In genomic region chr13:28657784-28658538, GRCh38 we compare ENCODE assay signal across 8 cellular contexts. TPM values are rescaled to one million over a fixed set of nuclear protein-coding genes. Genes with fewer than 3 reads are reported as not detected.
DNase-seq lines count a peak whose midpoint lies in the region; ATAC-seq, FAIRE-seq and TF ChIP-seq lines count a peak whose summit lies in the region.

No MANE protein-coding gene starts in this region.

- no peak overlapping the region for H2BK12ac ChIP-seq in H1 (ENCODE audit: low read depth, low read length)

- H3K23me2 ChIP-seq in H1 (ENCODE audit: low read depth, low read length): no peaks in the 10 kb centered on the region

- H3K27ac ChIP-seq in RWPE2 (ENCODE audit: poor library complexity, severe bottlenecking) (peak overlapping the region; percentile 53), H1 (ENCODE audit: low read depth, low read length) (no peak overlapping the region; the same call in 1 of the 2 replicates)

- ATAC-seq in RWPE2 (ENCODE audit: low read depth) (no peak), HG03354 (IDR thresholded peaks at IDR 0.05; ENCODE audit: poor library complexity, severe bottlenecking, unreplicated experiment) (no peak)

- H3K27me3 Mint-ChIP-seq in activated naive CD4-positive, alpha-beta T cell treated with anti-CD3 and anti-CD28 coated beads for 36 hours (ENCODE audit: low read depth): no peaks in the 10 kb centered on the region

- H3K36me3 Mint-ChIP-seq in activated naive CD4-positive, alpha-beta T cell treated with anti-CD3 and anti-CD28 coated beads for 36 hours (ENCODE audit: low read depth): peaks cover 32% of the 10 kb centered on the region

- no peak overlapping the region for H3K23ac ChIP-seq in H1 (ENCODE audit: insufficient read length)

- TF ChIP-seq CTCF in RWPE2 (IDR thresholded peaks at IDR 0.05; ENCODE audit: poor library complexity, severe bottlenecking) (peak; percentile 4), H1 (IDR thresholded peaks at IDR 0.05; ENCODE audit: control extremely low read depth in 1 of 3, insufficient read depth in 1 of 3, low read depth in 1 of 3, low read length in 3 of 3) (no peak)

- CTCF ChIA-PET in activated naive CD4-positive, alpha-beta T cell treated with anti-CD3 and anti-CD28 coated beads for 36 hours (lab: Charles Lee): no interaction called here
- CTCF ChIA-PET in H1 (lab: Charles Lee; ENCODE audit: partially characterized antibody): interaction anchor here (0.8 to 2.8 kb wide), 7 partner anchors 12 to 261 kb away, joined by 3 to 11 read pairs (median 4); no protein-coding TSS in a partner anchor

- peak overlapping the region; percentile 86 for H3K4me3 ChIP-seq in RWPE2 (ENCODE audit: severe bottlenecking)
- peak overlapping the region; percentile 93 to 99 (median 95) for H3K4me3 ChIP-seq in H1 (ENCODE audit: extremely low read depth in 1 of 4, insufficient read depth in 2 of 4, low read depth in 3 of 4, low read length in 4 of 4)

- no peak for TF ChIP-seq EP300 in H1 (IDR thresholded peaks at IDR 0.05; ENCODE audit: borderline replicate concordance in 1 of 2, low read depth in 2 of 2, low read length in 2 of 2)

- no peak overlapping the region for H3K4ac ChIP-seq in H1 (replicated peaks; ENCODE audit: insufficient read length, low read depth, low read length)

- no peak for FAIRE-seq in H1 (lab: Jason Lieb, UNC)

- H2BK5ac ChIP-seq in H1 (ENCODE audit: low read depth, low read length): no peak overlapping the region

- TF ChIP-seq POLR2A in H1 (IDR thresholded peaks at IDR 0.05; ENCODE audit: control extremely low read depth in 1 of 2, low read depth in 2 of 2, low read length in 2 of 2): no peak

- H3K36me3 ChIP-seq in RWPE2 (ENCODE audit: low read depth) (peaks cover 40% of the 10 kb centered on the region), H1 (ENCODE audit: control insufficient read depth in 2 of 4, insufficient read depth in 4 of 4, low read length in 3 of 4) (peaks cover 7 to 9% (median 7%) of the 10 kb centered on the region in 4 experiments)

- H3K14ac ChIP-seq in H1 (ENCODE audit: insufficient read length): no peak overlapping the region

- H2AK5ac ChIP-seq in H1 (ENCODE audit: low read depth, low read length): no peak overlapping the region

- peaks cover 56% of the 10 kb centered on the region for H3K4me1 Mint-ChIP-seq in activated naive CD4-positive, alpha-beta T cell treated with anti-CD3 and anti-CD28 coated beads for 36 hours (ENCODE audit: low read depth)

- intact Hi-C loops in activated naive CD4-positive, alpha-beta T cell treated with anti-CD3 and anti-CD28 coated beads for 36 hours (cut with micrococcal nuclease): loop anchor here (5.0 to 10.0 kb wide), 3 partner anchors 937 to 1233 kb away; partner anchors contain the start of genes GTF3A, LNX2, POLR1D and SLC7A1

- no peak overlapping the region for H2BK15ac ChIP-seq in H1 (ENCODE audit: low read length)

- no peak overlapping the region for H4K5ac ChIP-seq in H1 (ENCODE audit: insufficient read length, low read depth, low read length)

- no peak overlapping the region for H2AFZ ChIP-seq in H1 (ENCODE audit: low read length)

- H3K4me2 ChIP-seq in H1 (ENCODE audit: insufficient read depth in 1 of 2, low read depth in 2 of 2, low read length in 2 of 2): peak overlapping the region; percentile 80 to 82

- peak overlapping the region; percentile 98 for H3K27ac Mint-ChIP-seq in activated naive CD4-positive, alpha-beta T cell treated with anti-CD3 and anti-CD28 coated beads for 36 hours

- H3K9me3 ChIP-seq in RWPE2 (ENCODE audit: severe bottlenecking) (no peaks in the 10 kb centered on the region), H1 (ENCODE audit: insufficient read depth in 2 of 2, low read depth in 1 of 2, low read length in 1 of 2) (no peaks in the 10 kb centered on the region)

- peaks cover 22 to 72% of the 10 kb centered on the region in 2 experiments for H3K79me2 ChIP-seq in H1 (ENCODE audit: control insufficient read depth in 1 of 2, insufficient read depth in 2 of 2, low read length in 2 of 2)

- no peak overlapping the region for H2BK120ac ChIP-seq in H1 (replicated peaks; ENCODE audit: low read depth, low read length)

- H4K20me1 ChIP-seq in H1 (replicated peaks in 1 of 2; ENCODE audit: control insufficient read depth in 1 of 2, insufficient read depth in 2 of 2, low read length in 2 of 2): peaks cover 4 to 5% of the 10 kb centered on the region in 2 experiments

- no peak overlapping the region for H3K18ac ChIP-seq in H1 (ENCODE audit: extremely low read depth, low read length)

- H3K56ac ChIP-seq in H1 (replicated peaks; ENCODE audit: insufficient read length, low read depth, low read length): no peak overlapping the region

- peak overlapping the region; percentile 63 to 93 (median 72) for H3K9ac ChIP-seq in H1 (replicated peaks in 1 of 4; ENCODE audit: extremely low read depth in 1 of 4, low read depth in 3 of 4, low read length in 3 of 4)

- H3K9me3 Mint-ChIP-seq in activated naive CD4-positive, alpha-beta T cell treated with anti-CD3 and anti-CD28 coated beads for 36 hours: no peaks in the 10 kb centered on the region

- no peak overlapping the region for H2BK20ac ChIP-seq in H1 (ENCODE audit: low read length)

- H3K4me1 ChIP-seq in RWPE2 (ENCODE audit: insufficient read depth, poor library complexity, severe bottlenecking) (peaks cover 18% of the 10 kb centered on the region), H1 (replicated peaks in 1 of 4; ENCODE audit: control insufficient read depth in 3 of 4, insufficient read depth in 4 of 4, low read length in 3 of 4) (peaks cover 3 to 12% (median 8%) of the 10 kb centered on the region in 4 experiments; a peak in 6 of 7 replicates)

- peaks cover 5% of the 10 kb centered on the region for H3K79me1 ChIP-seq in H1 (ENCODE audit: low read depth, low read length)

- H3K27me3 ChIP-seq in RWPE2 (ENCODE audit: insufficient read depth, poor library complexity, severe bottlenecking) (no peaks in the 10 kb centered on the region), H1 (replicated peaks in 1 of 4; ENCODE audit: control insufficient read depth in 3 of 4, extremely low read depth in 1 of 4, insufficient read depth in 3 of 4, low read length in 3 of 4) (no peaks in the 10 kb centered on the region)

- 56% methylated on average over 12 of the region's 12 CpGs; no CpG with 5 or more reads in 1 of the 2 experiments for WGBS in H1 (ENCODE audit: extremely low coverage in 1 of 2, insufficient coverage in 1 of 2, insufficient read length in 1 of 2, insufficient replicate concordance in 2 of 2, low coverage in 1 of 2, low lambda C conversion rate in 2 of 2, missing lambda C conversion rate in 1 of 2), 2 experiments

- no peak for TF ChIP-seq RAD21 in H1 (IDR thresholded peaks at IDR 0.05 in 1 of 2, conservative IDR thresholded peaks at IDR 0.05 in 1 of 2; ENCODE audit: low read depth in 2 of 2, low read length in 2 of 2)

- no peak overlapping the region for H4K8ac ChIP-seq in H1 (ENCODE audit: extremely low read depth, insufficient read depth, low read length)

- POLR2A ChIA-PET in H1 (lab: Charles Lee; ENCODE audit: partially characterized antibody): interaction anchor here (1.0 to 1.4 kb wide), 2 partner anchors 126 to 172 kb away, joined by 3 read pairs; no protein-coding TSS in a partner anchor

- no peak overlapping the region for H4K91ac ChIP-seq in H1 (replicated peaks; ENCODE audit: insufficient read length, low read length)

- DNase-seq in activated naive CD4-positive, alpha-beta T cell treated with anti-CD3 and anti-CD28 coated beads for 36 hours: no peak
- DNase-seq in activated naive CD4-positive, alpha-beta T cell treated with Interleukin-2 at 50 U/mL for 16 hours: no peak
- no peak for DNase-seq in RWPE2 (ENCODE audit: low spot score)
- DNase-seq in H1 (ENCODE audit: low read depth in 1 of 2, low spot score in 2 of 2): no peak
- DNase-seq in myocyte (ENCODE audit: low read depth): peak; percentile 14
- DNase-seq in NCI-H446 (lab: John Stamatoyannopoulos, UW): no peak
- DNase-seq in activated CD4-positive, alpha-beta T cell treated with anti-CD3 and anti-CD28 coated beads for 48 hours: no peak

- H3K4me3 Mint-ChIP-seq in activated naive CD4-positive, alpha-beta T cell treated with anti-CD3 and anti-CD28 coated beads for 36 hours: peak overlapping the region; percentile 97

TF ChIP-seq in H1, 55 proteins besides CTCF, POLR2A, EP300 and RAD21 (continues in another document):
- TF ChIP-seq NRF1 (IDR thresholded peaks at IDR 0.05; ENCODE audit: low read depth, low read length) (no peak), SIX5 (IDR thresholded peaks at IDR 0.05; ENCODE audit: low read depth, low read length) (no peak), CTBP2 (IDR thresholded peaks at IDR 0.05; ENCODE audit: borderline replicate concordance, insufficient read depth, insufficient read length, low read length) (no peak), MAFK (IDR thresholded peaks at IDR 0.05; ENCODE audit: low read depth, low read length) (no peak), HDAC2 (IDR thresholded peaks at IDR 0.05; ENCODE audit: borderline replicate concordance in 1 of 2, low read depth in 2 of 2, low read length in 2 of 2) (no peak), EGR1 (IDR thresholded peaks at IDR 0.05; ENCODE audit: borderline replicate concordance, low read depth, low read length) (no peak), USF2 (IDR thresholded peaks at IDR 0.05; ENCODE audit: low read length) (no peak), NANOG (IDR thresholded peaks at IDR 0.05; ENCODE audit: insufficient read depth, low read depth, low read length, poor library complexity, severe bottlenecking) (no peak), EZH2 (IDR thresholded peaks at IDR 0.05; ENCODE audit: low read depth, low read length, severe bottlenecking) (no peak), TBP (IDR thresholded peaks at IDR 0.05; ENCODE audit: low read depth, low read length) (no peak)

RNA-seq across cellular contexts. Expression of gene POMP, which starts 1.0 kb away (rescaled TPM):
- 100 to 1,000 TPM; 106 to 108 TPM for total RNA-seq in activated naive CD4-positive, alpha-beta T cell treated with anti-CD3 and anti-CD28 coated beads for 36 hours
- 111 and 115 TPM in 2 replicates for total RNA-seq in H1 (2021; fragmentation: NEBNext Ultra II Directional; extraction: Animal tissue kit (Norgen Biotek cat#: 25700))
- polyA plus RNA-seq in H1 (2011; rRNA removed): 16.1 and 38.4 TPM in 2 replicates
- polyA plus RNA-seq in H1 (2011; cell fraction: cytosol; rRNA removed): 42.5 TPM
- polyA plus RNA-seq in H1 (2011; cell fraction: nucleus; rRNA removed): 5.1 TPM
- 107 to 210 TPM (median 113 TPM) in 4 replicates for polyA plus RNA-seq in H1 (2012, experiment 1 of 2)
- 79.5 TPM for polyA plus RNA-seq in H1 (2012, experiment 2 of 2)
- polyA plus RNA-seq in H1 (2013, experiment 1 of 2): 131 TPM
- 131 TPM for polyA plus RNA-seq in H1 (2013, experiment 2 of 2)
- 17.9 and 21.3 TPM in 2 replicates for polyA minus RNA-seq in H1 (2011; rRNA and poly(A)+ RNA removed)
- 20.0 TPM for polyA minus RNA-seq in H1 (2011; cell fraction: cytosol; rRNA and poly(A)+ RNA removed)
- 11.6 TPM for polyA minus RNA-seq in H1 (2011; cell fraction: nucleus; rRNA and poly(A)+ RNA removed)
- total RNA-seq in myocyte: 90.0 and 152 TPM in 2 replicates
- 124 TPM for polyA plus RNA-seq in myocyte (2012)
